In the genomic region with DNA sequence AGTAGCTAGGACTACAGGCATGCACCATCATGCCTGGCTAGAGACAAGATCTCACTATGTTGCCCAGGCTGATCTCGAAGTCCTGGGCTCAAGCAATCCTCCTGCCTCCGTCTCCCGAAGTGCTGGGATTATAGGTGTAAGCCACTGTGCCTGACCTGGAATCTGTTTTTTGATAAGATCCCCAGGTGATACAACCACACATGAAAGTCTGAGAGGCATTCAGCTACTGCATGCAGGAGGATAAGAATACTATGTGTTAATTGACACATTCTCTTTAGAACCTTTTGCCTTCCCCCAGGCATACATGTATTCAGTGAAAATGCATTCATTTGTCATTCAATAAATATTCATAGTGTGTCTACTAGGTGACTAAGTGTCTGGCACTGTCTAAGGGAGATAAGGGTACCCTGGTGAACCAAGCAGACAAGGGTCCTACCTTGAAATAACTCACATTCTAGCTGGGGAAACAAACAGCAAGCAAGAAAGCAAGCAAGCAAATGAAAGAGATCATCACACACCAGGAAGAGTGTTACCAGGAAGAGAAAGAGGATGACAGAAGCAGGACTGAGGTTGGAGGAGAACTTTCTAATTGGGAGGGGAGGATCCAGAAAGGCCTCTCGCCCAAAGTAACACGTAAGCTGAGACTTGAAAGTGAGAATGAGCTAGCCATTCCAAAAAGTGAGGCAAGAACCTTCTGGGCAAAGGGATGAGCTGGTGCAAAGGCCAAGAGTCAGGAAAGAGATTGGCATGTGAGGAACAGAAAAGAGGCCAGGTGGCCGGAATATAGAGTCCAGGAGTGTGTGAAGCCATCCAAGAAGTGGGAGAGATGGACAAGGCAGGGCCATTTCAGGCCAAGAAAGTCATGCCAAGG, we compare ENCODE assay signal across 1 cellular context.
TF ChIP-seq lines count a peak whose summit lies in the region.

No MANE protein-coding gene starts in this region.

TF ChIP-seq in H1, 55 proteins besides CTCF, POLR2A, EP300 and RAD21:
- TF ChIP-seq RBBP5 (IDR thresholded peaks at IDR 0.05; ENCODE audit: borderline replicate concordance, low read depth, low read length) (no peak), SIRT6 (IDR thresholded peaks at IDR 0.05; ENCODE audit: low read length) (no peak), CEBPB (IDR thresholded peaks at IDR 0.05; ENCODE audit: low read depth, low read length) (no peak), BRCA1 (IDR thresholded peaks at IDR 0.05; ENCODE audit: low read depth, low read length) (no peak), NRF1 (IDR thresholded peaks at IDR 0.05; ENCODE audit: low read depth, low read length) (no peak), SP2 (IDR thresholded peaks at IDR 0.05; ENCODE audit: low read length) (no peak), SUZ12 (IDR thresholded peaks at IDR 0.05; ENCODE audit: low read length) (no peak)
- TF ChIP-seq, protein P1, sequence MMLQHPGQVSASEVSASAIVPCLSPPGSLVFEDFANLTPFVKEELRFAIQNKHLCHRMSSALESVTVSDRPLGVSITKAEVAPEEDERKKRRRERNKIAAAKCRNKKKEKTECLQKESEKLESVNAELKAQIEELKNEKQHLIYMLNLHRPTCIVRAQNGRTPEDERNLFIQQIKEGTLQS (IDR thresholded peaks at IDR 0.05; ENCODE audit: insufficient read depth, low read depth, low read length), result no peak
